ENCODE assay signal across 26 cellular contexts in genomic region chr19:29501816-29502580, GRCh38. TPM values are rescaled to one million over a fixed set of nuclear protein-coding genes. Genes with fewer than 3 reads are reported as not detected.
DNase-seq lines count a peak whose midpoint lies in the region; ATAC-seq and TF ChIP-seq lines count a peak whose summit lies in the region.
"Had no signal": no experiment of that assay in that cellular context is flagged by ENCODE, and none has a peak within 500 bp of the region (broad histone marks: within the 10 kb centered on the region; RNA-seq: fewer than 3 reads in every experiment).

No MANE protein-coding gene starts in this region.

- H4K91ac ChIP-seq in neuronal stem cell (ENCODE audit: low read depth, low read length, poor library complexity), result no peak overlapping the region

- peak overlapping the region; percentile 25 for H3K18ac ChIP-seq in neuronal stem cell (ENCODE audit: low read length)

- H3K4me1 ChIP-seq in HEK293 (ENCODE audit: control insufficient read depth, insufficient read depth, low read length) (no peaks in the 10 kb centered on the region), neuronal stem cell (ENCODE audit: control insufficient read depth in 2 of 2, insufficient read depth in 1 of 2, low read depth in 1 of 2, low read length in 2 of 2) (peaks cover 0 to 16% of the 10 kb centered on the region in 2 donors)

- H2AK5ac ChIP-seq in neuronal stem cell (ENCODE audit: low read depth, low read length), result peak overlapping the region; percentile 11

- H2AFZ ChIP-seq in neuronal stem cell (ENCODE audit: low read length), result no peak overlapping the region
- H2AFZ ChIP-seq: PC-9 had no signal

- no peak overlapping the region for H4K8ac ChIP-seq in neuronal stem cell (ENCODE audit: low read depth, low read length)

- no peak overlapping the region for H3K4ac ChIP-seq in neuronal stem cell (ENCODE audit: low read length)

- DNase-seq in dorsolateral prefrontal cortex, result peak in 6 of 10 donors; percentile 20 to 50 (median 34)
- DNase-seq in neuronal stem cell (ENCODE audit: low spot score), result no peak
- DNase-seq in cortex of kidney (lab: John Stamatoyannopoulos, UW), result no peak
- DNase-seq in T-helper 17 cell, result no peak
- DNase-seq in stimulated activated naive CD4-positive, alpha-beta T cell (lab: John Stamatoyannopoulos, UW), result no peak
- no peak for DNase-seq in DMS79 treated with DMSO at 0.1 percent for 48 hours (lab: John Stamatoyannopoulos, UW)
- DNase-seq: Calu3; DND-41; KBM-7; MG63; NCI-H1105 treated with DMSO at 0.1 percent for 48 hours; NCI-H146; NCI-H1930; NCI-H2107; NCI-H446 treated with DMSO at 0.1 percent for 48 hours; NCI-H526; NCI-H82; NK-92 treated with Interleukin-12 subunit alpha and Interleukin-12 subunit beta, amount 100 ng/mL, for 24 hours; PC-9; SJCRH30 had no signal

- H3K4me2 ChIP-seq in neuronal stem cell (ENCODE audit: insufficient read depth, low read length, poor library complexity, severe bottlenecking), result no peak overlapping the region
- H3K4me2 ChIP-seq: PC-9 had no signal

- H3K27ac ChIP-seq in HEK293 (ENCODE audit: extremely low read depth, low read depth, low read length) (no peak overlapping the region), dorsolateral prefrontal cortex (peak overlapping the region in 58 of 59 donors; percentile 72 to 100 (median 97)), neuronal stem cell (replicated peaks; ENCODE audit: low read length) (no peak overlapping the region), temporal lobe (ENCODE audit: low read depth, low read length) (peak overlapping the region; percentile 91)
- H3K27ac ChIP-seq: PC-9, SJCRH30 had no signal

- H3K14ac ChIP-seq in neuronal stem cell (ENCODE audit: low read length), result peak overlapping the region; percentile 25

- H3K23ac ChIP-seq in neuronal stem cell (ENCODE audit: low read depth, low read length, poor library complexity), result no peak overlapping the region

- H3K27ac Mint-ChIP-seq in T-helper 17 cell, result no peak overlapping the region

- H3K4me3 Mint-ChIP-seq in T-helper 17 cell, result no peak overlapping the region

- intact Hi-C loops in dorsolateral prefrontal cortex (cut with DNase I), result no loop called here

- H3K27me3 ChIP-seq in dorsolateral prefrontal cortex (no peaks in the 10 kb centered on the region), neuronal stem cell (ENCODE audit: control insufficient read depth in 3 of 3, insufficient read depth in 3 of 3, low read depth in 1 of 3, low read length in 3 of 3) (no peaks in the 10 kb centered on the region)

- CTCF ChIA-PET in HEK293 (lab: Yijun Ruan, JAX), result interaction anchor here (1.0 to 1.3 kb wide), 2 partner anchors 25 to 239 kb away, joined by 3 read pairs; no protein-coding TSS in a partner anchor

- no peak overlapping the region for H2BK12ac ChIP-seq in neuronal stem cell (ENCODE audit: low read length)

- no peaks in the 10 kb centered on the region for H3K36me3 Mint-ChIP-seq in T-helper 17 cell (ENCODE audit: low read depth)

- no peak overlapping the region for H2BK15ac ChIP-seq in neuronal stem cell (ENCODE audit: low read length)

- TF ChIP-seq CTCF in HEK293 (tag by site-specific recombination; IDR thresholded peaks at IDR 0.05) (no peak), dorsolateral prefrontal cortex (IDR thresholded peaks at IDR 0.05 in 54 of 56, conservative IDR thresholded peaks at IDR 0.05 in 2 of 56; ENCODE audit: low read depth in 1 of 56, partially characterized antibody in 56 of 56) (no peak)

- ATAC-seq in T-helper 17 cell, result no peak
- ATAC-seq: Right ventricle myocardium inferior had no signal

- H3K4me3 ChIP-seq in HEK293 (ENCODE audit: low read depth, low read length) (no peak overlapping the region), dorsolateral prefrontal cortex (no peak overlapping the region), neuronal stem cell (ENCODE audit: low read length in 2 of 2) (no peak overlapping the region)
- H3K4me3 ChIP-seq: MG63, PC-9, SJCRH30 had no signal

- peaks cover 46% of the 10 kb centered on the region for H3K27me3 Mint-ChIP-seq in T-helper 17 cell

- H3K36me3 ChIP-seq in HEK293 (ENCODE audit: control insufficient read depth in 2 of 2, insufficient read depth in 1 of 2, low read length in 2 of 2), result no peaks in the 10 kb centered on the region
- H3K36me3 ChIP-seq in neuronal stem cell (replicated peaks in 1 of 2; ENCODE audit: control insufficient read depth in 2 of 2, insufficient read depth in 2 of 2, low read length in 2 of 2), result no peaks in the 10 kb centered on the region
- H3K36me3 ChIP-seq: MG63, SJCRH30 had no signal

- WGBS in neuronal stem cell (ENCODE audit: extremely low coverage in 2 of 2, insufficient read length in 2 of 2, insufficient replicate concordance in 1 of 2), 2 donors, result no CpG with 5 or more reads among the region's 18 CpGs

- H3K79me1 ChIP-seq in neuronal stem cell (ENCODE audit: low read depth, low read length), result peaks cover 2% of the 10 kb centered on the region

- H3K9ac ChIP-seq in neuronal stem cell (ENCODE audit: low read depth, low read length, poor library complexity), result no peak overlapping the region

- POLR2A ChIA-PET in HEK293 (lab: Yijun Ruan, JAX), result no interaction called here

- H3K9me3 ChIP-seq in HEK293 (ENCODE audit: control insufficient read depth, insufficient read depth, low read depth, low read length) (no peaks in the 10 kb centered on the region), neuronal stem cell (replicated peaks in 1 of 2; ENCODE audit: control insufficient read depth in 2 of 2, insufficient read depth in 1 of 2, low read depth in 1 of 2, low read length in 2 of 2) (peaks cover 0 to 1% of the 10 kb centered on the region in 2 donors), T-helper 17 cell (ENCODE audit: control insufficient read depth, low read length, poor library complexity, severe bottlenecking) (no peaks in the 10 kb centered on the region)
- H3K9me3 ChIP-seq: MG63, SJCRH30 had no signal

- H3K4me1 Mint-ChIP-seq in T-helper 17 cell, result peaks cover 3% of the 10 kb centered on the region

- no peak overlapping the region for H2BK120ac ChIP-seq in neuronal stem cell (ENCODE audit: low read depth, low read length)

- no peak overlapping the region for H2BK5ac ChIP-seq in neuronal stem cell (ENCODE audit: low read length)

TF ChIP-seq in HEK293, 187 proteins besides CTCF, POLR2A, EP300 and RAD21:
- TF ChIP-seq GLIS2 (tag by site-specific recombination; IDR thresholded peaks at IDR 0.05) (0 out of 2 replicates have a peak, but pooled peaks have one; percentile 12), ZNF37A (tag by site-specific recombination; IDR thresholded peaks at IDR 0.05) (no peak)

RNA-seq across cellular contexts. Expression of gene VSTM2B, which starts 23.8 kb away (rescaled TPM):
- total RNA-seq in dorsolateral prefrontal cortex (10 to 100 TPM; 27.0 to 85.8 (median 42.8) TPM), temporal lobe (15.5 TPM), T-helper 17 cell (not detected)
- polyA plus RNA-seq in neuronal stem cell (2013, experiment 1 of 2), result 2.1 TPM
- 2.2 TPM for polyA plus RNA-seq in neuronal stem cell (2013, experiment 2 of 2)
- total RNA-seq: A172, Calu3, PC-9, Right ventricle myocardium inferior, RPMI7951, SJCRH30 had no signal
- polyA plus RNA-seq: BJ had no signal

Comparison
In these comparisons a context has a peak if more than half of its experiments do, and no peak if none do; other contexts are left out.
1. H3K27ac ChIP-seq: peak in dorsolateral prefrontal cortex (58 of 59) and temporal lobe (single experiment); none in HEK293 (single experiment) and neuronal stem cell (single experiment).
2. DNase-seq: peak in dorsolateral prefrontal cortex (6 of 10); none in neuronal stem cell (single experiment), cortex of kidney (single experiment), T-helper 17 cell (0 of 3), stimulated activated naive CD4-positive, alpha-beta T cell (0 of 6) and DMS79 treated with DMSO at 0.1 percent for 48 hours (single experiment).
3. RNA of gene VSTM2B, which starts 23.8 kb away (total RNA-seq): 27.0 to 85.8 TPM in dorsolateral prefrontal cortex and 15.5 TPM in temporal lobe (single experiment); not detected in T-helper 17 cell; every median in the first group is over 10 times any median in the second.